8 cellular contexts compared by ENCODE assay signal in the genomic region with DNA sequence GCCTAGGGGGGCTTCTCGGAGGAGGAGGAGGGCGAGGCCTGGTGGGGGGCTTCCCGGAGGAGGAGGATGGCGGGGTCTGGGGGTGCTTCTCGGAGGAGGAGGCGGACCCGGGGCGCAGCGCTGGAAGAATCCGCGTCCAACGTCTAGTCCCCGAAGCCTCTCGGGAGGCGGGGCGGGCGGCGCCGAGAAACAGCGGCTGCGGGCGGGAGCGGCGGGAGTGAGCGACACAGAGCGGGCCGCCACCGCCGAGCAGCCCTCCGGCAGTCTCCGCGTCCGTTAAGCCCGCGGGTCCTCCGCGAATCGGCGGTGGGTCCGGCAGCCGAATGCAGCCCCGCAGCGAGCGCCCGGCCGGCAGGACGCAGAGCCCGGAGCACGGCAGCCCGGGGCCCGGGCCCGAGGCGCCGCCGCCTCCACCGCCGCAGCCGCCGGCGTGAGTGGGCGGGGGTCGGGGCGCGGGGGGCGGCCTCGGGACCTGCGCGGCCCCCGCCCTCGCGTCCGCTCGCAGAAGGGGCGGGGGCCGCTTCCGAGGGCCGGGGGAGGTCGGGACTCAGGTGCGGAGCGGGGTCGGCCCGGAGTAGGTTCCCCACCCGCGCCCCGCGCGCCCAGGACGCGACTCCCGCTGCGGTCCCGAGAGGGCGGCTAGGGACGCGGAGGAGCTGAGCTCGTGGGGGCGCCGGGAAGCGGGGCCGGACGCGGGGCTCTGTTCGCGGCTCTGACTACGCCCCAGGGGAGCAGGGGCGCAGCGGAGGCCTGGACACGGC. TPM values are rescaled to one million over a fixed set of nuclear protein-coding genes. Genes with fewer than 3 reads are reported as not detected.
A peak's percentile ranks its signal among the peaks of the same experiment; 100 is the strongest.
DNase-seq lines count a peak whose midpoint lies in the region; ATAC-seq and TF ChIP-seq lines count a peak whose summit lies in the region.

Gene KLHL17 (plus strand): TSS at position 214 of the 761 bp plus-strand sequence. CDS start 110 bp downstream, at position 324.

- no peak within 1 kb of the TSS for H3K27ac Mint-ChIP-seq in Caco-2 (ENCODE audit: unreplicated experiment)
- no peak within 1 kb of the TSS for H3K27ac Mint-ChIP-seq in activated CD4-positive, alpha-beta T cell treated with anti-CD3 and anti-CD28 coated beads for 36 hours

- CTCF ChIA-PET in Caco-2 (lab: Charles Lee) = no interaction called here
- CTCF ChIA-PET in activated CD4-positive, alpha-beta T cell treated with anti-CD3 and anti-CD28 coated beads for 36 hours (lab: Charles Lee) = no interaction called here

- H3K27me3 Mint-ChIP-seq in Caco-2 (ENCODE audit: insufficient read depth, unreplicated experiment) = no peaks in the 10 kb centered on the region
- no peaks in the 10 kb centered on the region for H3K27me3 Mint-ChIP-seq in activated CD4-positive, alpha-beta T cell treated with anti-CD3 and anti-CD28 coated beads for 36 hours

- H3K36me3 ChIP-seq in Caco-2 (ENCODE audit: control insufficient read depth, insufficient read depth, low read length) = no peaks in the 10 kb centered on the region

- no peaks in the 10 kb centered on the region for H3K27me3 ChIP-seq in Caco-2 (replicated peaks; ENCODE audit: control insufficient read depth, insufficient read depth, low read length)

- H3K4me3 ChIP-seq in Caco-2 (ENCODE audit: low read depth, low read length) = peak within 1 kb of the TSS; percentile 67

- H3K4me3 Mint-ChIP-seq in Caco-2 (ENCODE audit: unreplicated experiment) = peak within 1 kb of the TSS; percentile 97
- peak within 1 kb of the TSS; percentile 82 for H3K4me3 Mint-ChIP-seq in activated CD4-positive, alpha-beta T cell treated with anti-CD3 and anti-CD28 coated beads for 36 hours

- H3K9me3 Mint-ChIP-seq in Caco-2 (ENCODE audit: unreplicated experiment) = no peaks in the 10 kb centered on the region
- no peaks in the 10 kb centered on the region for H3K9me3 Mint-ChIP-seq in activated CD4-positive, alpha-beta T cell treated with anti-CD3 and anti-CD28 coated beads for 36 hours (ENCODE audit: low read depth)

- no TSS peak for BruUV-seq in Caco-2 (replicated peaks; lab: Mats Ljungman, UMichigan)

- no peaks in the 10 kb centered on the region for H3K4me1 ChIP-seq in Caco-2

- DNase-seq in Caco-2 (peak; percentile 80 to 86), NCI-H2171 treated with DMSO at 0.1 percent for 48 hours (lab: John Stamatoyannopoulos, UW) (peak; percentile 64), cerebellum (ENCODE audit: low spot score) (peak; percentile 86), kidney tubule cell (ENCODE audit: low spot score) (peak; percentile 73)
- DNase-seq in activated CD4-positive, alpha-beta T cell treated with anti-CD3 and anti-CD28 coated beads for 36 hours = peak; percentile 91
- DNase-seq in stimulated activated CD4-positive, alpha-beta T cell treated with anti-CD3 and anti-CD28 coated beads, Interleukin-1b, Interleukin-23, amount 100 ng/mL, for 4 hours (ENCODE audit: low read depth in 2 of 2) = peak; percentile 75 to 86

- H3K4me1 Mint-ChIP-seq in Caco-2 (ENCODE audit: low read depth, unreplicated experiment) = peaks cover 15% of the 10 kb centered on the region
- peaks cover 19% of the 10 kb centered on the region for H3K4me1 Mint-ChIP-seq in activated CD4-positive, alpha-beta T cell treated with anti-CD3 and anti-CD28 coated beads for 36 hours

- no peak for TF ChIP-seq CTCF in Caco-2 (IDR thresholded peaks at IDR 0.05; ENCODE audit: insufficient read depth in 1 of 2, low read depth in 1 of 2, low read length in 1 of 2, severe bottlenecking in 1 of 2, unreplicated experiment in 1 of 2)

- no peaks in the 10 kb centered on the region for H3K9me3 ChIP-seq in Caco-2

- POLR2A ChIA-PET in Caco-2 (lab: Charles Lee) = interaction anchor here (0.6 kb wide), 1 partner anchor 42 kb away, joined by 4 read pairs; no protein-coding TSS in a partner anchor
- POLR2A ChIA-PET in activated CD4-positive, alpha-beta T cell treated with anti-CD3 and anti-CD28 coated beads for 36 hours (lab: Charles Lee) = no interaction called here

- peaks cover 37% of the 10 kb centered on the region for H3K36me3 Mint-ChIP-seq in Caco-2 (ENCODE audit: insufficient read depth, unreplicated experiment)
- peaks cover 11% of the 10 kb centered on the region for H3K36me3 Mint-ChIP-seq in activated CD4-positive, alpha-beta T cell treated with anti-CD3 and anti-CD28 coated beads for 36 hours (ENCODE audit: low read depth)

- intact Hi-C loops in Caco-2 (cut with micrococcal nuclease; ENCODE audit: unreplicated experiment) = no loop called here
- intact Hi-C loops in activated CD4-positive, alpha-beta T cell treated with anti-CD3 and anti-CD28 coated beads for 36 hours (cut with DNase I, micrococcal nuclease) = loop anchor here (1.0 to 10.0 kb wide), 2 partner anchors 64 to 99 kb away; partner anchors contain the start of gene AGRN (in 1 of the 2)

- ATAC-seq in GM21737 (IDR thresholded peaks at IDR 0.05; ENCODE audit: unreplicated experiment) (peak; percentile 43), HG03378 (IDR thresholded peaks at IDR 0.05; ENCODE audit: unreplicated experiment) (no peak)
- ATAC-seq in activated CD4-positive, alpha-beta T cell treated with anti-CD3 and anti-CD28 coated beads for 36 hours = peak; percentile 72

RNA-seq across cellular contexts. Expression of gene KLHL17, which starts in this region (rescaled TPM):
- total RNA-seq in Caco-2 (2022) (33.1 and 34.4 TPM in 2 replicates), cerebellum (7.3 TPM)
- total RNA-seq in activated CD4-positive, alpha-beta T cell treated with anti-CD3 and anti-CD28 coated beads for 36 hours = 10 to 100 TPM; 16.8 to 21.7 TPM
